18 cellular contexts compared by ENCODE assay signal in the genomic region with DNA sequence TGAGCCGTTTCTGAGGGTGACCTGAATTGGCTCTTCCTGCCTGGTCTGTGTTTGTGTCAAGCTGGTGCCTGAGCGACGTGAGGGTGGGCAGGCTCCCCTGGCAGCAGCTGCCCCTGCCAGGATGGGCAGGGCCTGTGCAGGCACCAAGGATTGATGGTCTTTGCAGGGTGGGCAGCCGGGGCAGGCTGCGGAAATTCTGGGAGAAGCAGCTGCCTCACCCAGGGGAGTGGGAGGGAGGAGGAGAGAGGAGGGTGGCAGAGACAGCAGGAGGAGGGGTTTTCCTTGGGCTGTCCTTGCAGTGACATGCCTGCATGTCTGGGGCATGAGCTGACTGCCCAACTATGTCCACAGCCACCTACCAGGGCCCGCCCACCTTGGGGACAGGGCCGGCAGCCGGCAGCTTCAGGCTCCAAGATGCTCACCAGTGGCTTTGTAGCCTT. TPM values are rescaled to one million over a fixed set of nuclear protein-coding genes. Genes with fewer than 3 reads are reported as not detected.
A peak's percentile ranks its signal among the peaks of the same experiment; 100 is the strongest.
DNase-seq lines count a peak whose midpoint lies in the region; ATAC-seq and TF ChIP-seq lines count a peak whose summit lies in the region.
"Had no signal": no experiment of that assay in that cellular context is flagged by ENCODE, and none has a peak within 500 bp of the region (broad histone marks: within the 10 kb centered on the region; RNA-seq: fewer than 3 reads in every experiment).

No MANE protein-coding gene starts in this region.

- no peaks in the 10 kb centered on the region for H3K79me1 ChIP-seq in neuronal stem cell (ENCODE audit: low read depth, low read length)

- H4K8ac ChIP-seq in neuronal stem cell (ENCODE audit: low read depth, low read length): no peak overlapping the region

- peaks cover 11 to 86% (median 45%) of the 10 kb centered on the region in 9 donors for H3K4me1 ChIP-seq in heart right ventricle
- peaks cover 0 to 20% of the 10 kb centered on the region in 2 donors for H3K4me1 ChIP-seq in neuronal stem cell (ENCODE audit: control insufficient read depth in 2 of 2, insufficient read depth in 1 of 2, low read depth in 1 of 2, low read length in 2 of 2)

- peak overlapping the region; percentile 21 for H3K23ac ChIP-seq in neuronal stem cell (ENCODE audit: low read depth, low read length, poor library complexity)

- H4K91ac ChIP-seq in neuronal stem cell (ENCODE audit: low read depth, low read length, poor library complexity): no peak overlapping the region

- peak overlapping the region; percentile 76 for H3K18ac ChIP-seq in neuronal stem cell (ENCODE audit: low read length)

- H3K4me1 Mint-ChIP-seq in glutamatergic neuron (ENCODE audit: low read depth, unreplicated experiment): peaks cover 3% of the 10 kb centered on the region

- H3K27me3 Mint-ChIP-seq in glutamatergic neuron (ENCODE audit: unreplicated experiment): peaks cover 8% of the 10 kb centered on the region

- H3K27ac Mint-ChIP-seq in glutamatergic neuron (ENCODE audit: unreplicated experiment): no peak overlapping the region
- H3K27ac Mint-ChIP-seq: activated B cell treated with CpG ODN at 0.5 μM for 24 hours; activated naive CD4-positive, alpha-beta T cell treated with anti-CD3 and anti-CD28 coated beads, Interleukin-2, amount 10 ng/mL, durations not matched to agents 7 days and 5 days; IgD-negative memory B cell had no signal

- H2BK120ac ChIP-seq in neuronal stem cell (ENCODE audit: low read depth, low read length): peak overlapping the region; percentile 57

- no peak overlapping the region for H2BK5ac ChIP-seq in neuronal stem cell (ENCODE audit: low read length)

- H3K4ac ChIP-seq in neuronal stem cell (ENCODE audit: low read length): no peak overlapping the region

- peak; percentile 49 to 85 (median 70) for ATAC-seq in heart right ventricle

- no peak overlapping the region for H3K4me2 ChIP-seq in neuronal stem cell (ENCODE audit: insufficient read depth, low read length, poor library complexity, severe bottlenecking)

- H3K36me3 Mint-ChIP-seq in glutamatergic neuron (ENCODE audit: unreplicated experiment): no peaks in the 10 kb centered on the region
- H3K36me3 Mint-ChIP-seq: activated naive CD4-positive, alpha-beta T cell treated with anti-CD3 and anti-CD28 coated beads, Interleukin-2, amount 10 ng/mL, durations not matched to agents 7 days and 5 days; IgD-negative memory B cell had no signal

- DNase-seq in A172 (ENCODE audit: low spot score): peak; percentile 25
- DNase-seq in LHCN-M2 (ENCODE audit: low read depth): peak; percentile 13
- peak; percentile 45 to 60 for DNase-seq in heart right ventricle
- no peak for DNase-seq in neuronal stem cell (ENCODE audit: low spot score)
- no peak for DNase-seq in HCEC 1CT
- DNase-seq in NCI-H2081 (lab: John Stamatoyannopoulos, UW): no peak
- DNase-seq in DMS 273 (lab: John Stamatoyannopoulos, UW; ENCODE audit: unreplicated experiment): no peak
- no peak for DNase-seq in glutamatergic neuron
- DNase-seq: activated B cell treated with CpG ODN at 0.5 μM for 24 hours; activated naive CD4-positive, alpha-beta T cell treated with anti-CD3 and anti-CD28 coated beads, Interleukin-2, amount 10 ng/mL, durations not matched to agents 7 days and 5 days; brain microvascular endothelial cell; effector CD8-positive, alpha-beta T cell; NCI-H1105 treated with DMSO at 0.1 percent for 48 hours; NCI-H446; OCI-M1; stimulated activated CD4-positive, alpha-beta T cell treated with anti-CD3 and anti-CD28 coated beads, Interleukin-4, amount 100 ng/mL, for 24 hours had no signal

- no peak overlapping the region for H3K14ac ChIP-seq in neuronal stem cell (ENCODE audit: low read length)

- H3K4me3 Mint-ChIP-seq in glutamatergic neuron (ENCODE audit: unreplicated experiment): no peak overlapping the region
- H3K4me3 Mint-ChIP-seq: activated B cell treated with CpG ODN at 0.5 μM for 24 hours; activated naive CD4-positive, alpha-beta T cell treated with anti-CD3 and anti-CD28 coated beads, Interleukin-2, amount 10 ng/mL, durations not matched to agents 7 days and 5 days; IgD-negative memory B cell had no signal

- peak overlapping the region; percentile 94 for H2BK15ac ChIP-seq in neuronal stem cell (ENCODE audit: low read length)

- peaks cover 0 to 25% (median 10%) of the 10 kb centered on the region in 7 donors for H3K27me3 ChIP-seq in heart right ventricle
- peaks cover 0 to 49% (median 0%) of the 10 kb centered on the region in 3 experiments for H3K27me3 ChIP-seq in neuronal stem cell (ENCODE audit: control insufficient read depth in 3 of 3, insufficient read depth in 3 of 3, low read depth in 1 of 3, low read length in 3 of 3)
- H3K27me3 ChIP-seq: vagina had no signal

- H3K9me3 Mint-ChIP-seq in glutamatergic neuron (ENCODE audit: unreplicated experiment): peaks cover 5% of the 10 kb centered on the region
- H3K9me3 Mint-ChIP-seq: activated B cell treated with CpG ODN at 0.5 μM for 24 hours; activated naive CD4-positive, alpha-beta T cell treated with anti-CD3 and anti-CD28 coated beads, Interleukin-2, amount 10 ng/mL, durations not matched to agents 7 days and 5 days; IgD-negative memory B cell had no signal

- H2BK12ac ChIP-seq in neuronal stem cell (ENCODE audit: low read length): peak overlapping the region; percentile 42

- H3K27ac ChIP-seq in heart right ventricle (peak overlapping the region in 9 of 10 donors; percentile 53 to 94 (median 82)), neuronal stem cell (replicated peaks; ENCODE audit: low read length) (no peak overlapping the region)
- H3K27ac ChIP-seq: brain microvascular endothelial cell, vagina had no signal

- no peak overlapping the region for H2AFZ ChIP-seq in neuronal stem cell (ENCODE audit: low read length)

- H3K36me3 ChIP-seq in heart right ventricle: no peaks in the 10 kb centered on the region
- H3K36me3 ChIP-seq in neuronal stem cell (replicated peaks in 1 of 2; ENCODE audit: control insufficient read depth in 2 of 2, insufficient read depth in 2 of 2, low read length in 2 of 2): no peaks in the 10 kb centered on the region
- H3K36me3 ChIP-seq: brain microvascular endothelial cell, vagina had no signal

- peak overlapping the region; percentile 41 for H2AK5ac ChIP-seq in neuronal stem cell (ENCODE audit: low read depth, low read length)

- 33 to 63% methylated on average over 8 of the region's 8 CpGs for WGBS in heart right ventricle, 2 donors
- no CpG with 5 or more reads among the region's 8 CpGs for WGBS in neuronal stem cell (ENCODE audit: extremely low coverage in 2 of 2, insufficient read length in 2 of 2, insufficient replicate concordance in 1 of 2), 2 donors

- peak overlapping the region; percentile 61 for H3K9ac ChIP-seq in neuronal stem cell (ENCODE audit: low read depth, low read length, poor library complexity)

- H3K9me3 ChIP-seq in heart right ventricle: no peaks in the 10 kb centered on the region
- H3K9me3 ChIP-seq in neuronal stem cell (replicated peaks in 1 of 2; ENCODE audit: control insufficient read depth in 2 of 2, insufficient read depth in 1 of 2, low read depth in 1 of 2, low read length in 2 of 2): no peaks in the 10 kb centered on the region
- H3K9me3 ChIP-seq: vagina had no signal

- intact Hi-C loops in heart right ventricle (cut with DNase I): loop anchor here in 1 of 10 donors (5.0 kb wide), 1 partner anchor 67 kb away; no protein-coding TSS in a partner anchor

- TF ChIP-seq CTCF in heart right ventricle (IDR thresholded peaks at IDR 0.05) (no peak), glutamatergic neuron (IDR thresholded peaks at IDR 0.05; ENCODE audit: partially characterized antibody, unreplicated experiment) (no peak)

- H3K4me3 ChIP-seq in heart right ventricle: no peak overlapping the region
- H3K4me3 ChIP-seq in neuronal stem cell (ENCODE audit: low read length in 2 of 2): no peak overlapping the region
- H3K4me3 ChIP-seq: vagina had no signal

RNA-seq across cellular contexts. Expression of gene SLC6A6, which starts 27.9 kb away (rescaled TPM):
- total RNA-seq in A172 (2014; rRNA removed; shearing (Covaris generic)): 26.0 and 34.2 TPM in 2 replicates
- total RNA-seq in LHCN-M2 (2014; rRNA removed) (21.4 and 25.5 TPM in 2 replicates), heart right ventricle (10 to 100 TPM; 11.4 to 68.7 (median 44.0) TPM), glutamatergic neuron (ENCODE audit: unreplicated experiment) (21.9 TPM)
- polyA plus RNA-seq in LHCN-M2 (2012): 18.1 TPM
- polyA plus RNA-seq in heart right ventricle: 10 to 100 TPM in 1 of 2 donors, 1 to 10 TPM in 1; 7.7 to 55.4 TPM
- polyA plus RNA-seq in neuronal stem cell (2013, experiment 1 of 2): 27.6 TPM
- 30.3 TPM for polyA plus RNA-seq in neuronal stem cell (2013, experiment 2 of 2)

Comparison
In these comparisons a context has a peak if more than half of its experiments do, and no peak if none do; other contexts are left out.
1. DNase-seq: peak in A172 (single experiment), LHCN-M2 (single experiment) and heart right ventricle (2 of 2); none in neuronal stem cell (single experiment), HCEC 1CT (single experiment), NCI-H2081 (0 of 2), DMS 273 (single experiment) and glutamatergic neuron (single experiment).